In the genomic region with DNA sequence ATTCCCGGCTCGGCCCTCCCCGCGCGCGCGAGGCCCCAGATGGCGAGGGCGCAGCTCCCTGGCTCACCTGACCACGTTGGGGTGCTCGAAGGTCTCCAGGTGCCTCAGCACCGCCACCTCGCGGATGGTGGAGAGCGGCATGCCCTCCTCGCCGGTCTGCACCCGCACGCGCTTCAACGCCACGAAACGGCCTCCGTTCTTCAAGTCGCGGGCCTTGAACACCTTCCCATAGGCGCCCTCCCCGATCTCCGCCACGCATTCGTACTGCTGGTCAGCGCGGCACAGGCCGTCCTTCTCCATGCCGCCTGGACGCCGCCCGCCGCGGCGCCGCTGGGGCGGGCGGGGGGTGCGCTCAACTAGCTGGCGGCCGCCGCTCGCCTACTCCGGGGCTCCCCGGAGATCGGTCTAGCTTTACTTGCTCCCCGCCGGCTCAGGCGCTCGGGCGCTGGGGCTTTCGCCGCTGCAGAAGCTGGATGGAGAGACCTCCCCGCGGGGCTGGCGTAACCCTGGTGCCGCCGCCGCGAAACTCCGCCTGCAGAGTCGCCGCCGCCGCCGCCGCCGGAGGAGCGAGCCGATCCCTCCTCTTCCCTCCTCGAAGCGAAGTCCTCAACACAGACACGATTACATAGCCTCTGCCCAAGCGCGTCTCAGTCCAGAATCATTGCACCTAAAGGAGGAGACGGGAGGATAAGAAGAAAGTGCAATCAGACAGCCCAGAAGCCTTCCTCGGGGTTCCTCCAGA, we compare ENCODE assay signal across 1 cellular context.
TF ChIP-seq lines count a peak whose summit lies in the region.

No MANE protein-coding gene starts in this region.

TF ChIP-seq in HepG2, 621 proteins besides CTCF, POLR2A, EP300 and RAD21 (continued from another document and continues in another):
- peak; percentile 31 for TF ChIP-seq HNF4A (CRISPR knock-in tag; IDR thresholded peaks at IDR 0.05)
- TF ChIP-seq ZFYVE20 (CRISPR knock-in tag; IDR thresholded peaks at IDR 0.05; ENCODE audit: borderline replicate concordance, low read depth): no peak; the same call in 1 of the 2 replicates
- TF ChIP-seq TSC22D2 (CRISPR knock-in tag; IDR thresholded peaks at IDR 0.05; ENCODE audit: borderline replicate concordance): peak; percentile 85; the same call in 1 of the 2 replicates
- TF ChIP-seq ZNF691 (CRISPR knock-in tag; IDR thresholded peaks at IDR 0.05; ENCODE audit: borderline replicate concordance, low read depth): peak; percentile 94
- TF ChIP-seq ZNF687 (CRISPR knock-in tag; IDR thresholded peaks at IDR 0.05): peak; percentile 97
- TF ChIP-seq ZBTB20 (CRISPR knock-in tag; IDR thresholded peaks at IDR 0.05; ENCODE audit: borderline replicate concordance, low read depth): peak; percentile 41; the same call in 1 of the 2 replicates
- TF ChIP-seq RBAK (CRISPR knock-in tag; IDR thresholded peaks at IDR 0.05): no peak
- peak; percentile 86; the same call in 1 of the 2 replicates for TF ChIP-seq ZNF160 (CRISPR knock-in tag; IDR thresholded peaks at IDR 0.05)
- peak; percentile 96 for TF ChIP-seq KMT2A (CRISPR knock-in tag; IDR thresholded peaks at IDR 0.05)
- peak; percentile 47; the same call in 1 of the 2 replicates for TF ChIP-seq RXRB (CRISPR knock-in tag; IDR thresholded peaks at IDR 0.05; ENCODE audit: borderline replicate concordance)
- TF ChIP-seq, protein P1, sequence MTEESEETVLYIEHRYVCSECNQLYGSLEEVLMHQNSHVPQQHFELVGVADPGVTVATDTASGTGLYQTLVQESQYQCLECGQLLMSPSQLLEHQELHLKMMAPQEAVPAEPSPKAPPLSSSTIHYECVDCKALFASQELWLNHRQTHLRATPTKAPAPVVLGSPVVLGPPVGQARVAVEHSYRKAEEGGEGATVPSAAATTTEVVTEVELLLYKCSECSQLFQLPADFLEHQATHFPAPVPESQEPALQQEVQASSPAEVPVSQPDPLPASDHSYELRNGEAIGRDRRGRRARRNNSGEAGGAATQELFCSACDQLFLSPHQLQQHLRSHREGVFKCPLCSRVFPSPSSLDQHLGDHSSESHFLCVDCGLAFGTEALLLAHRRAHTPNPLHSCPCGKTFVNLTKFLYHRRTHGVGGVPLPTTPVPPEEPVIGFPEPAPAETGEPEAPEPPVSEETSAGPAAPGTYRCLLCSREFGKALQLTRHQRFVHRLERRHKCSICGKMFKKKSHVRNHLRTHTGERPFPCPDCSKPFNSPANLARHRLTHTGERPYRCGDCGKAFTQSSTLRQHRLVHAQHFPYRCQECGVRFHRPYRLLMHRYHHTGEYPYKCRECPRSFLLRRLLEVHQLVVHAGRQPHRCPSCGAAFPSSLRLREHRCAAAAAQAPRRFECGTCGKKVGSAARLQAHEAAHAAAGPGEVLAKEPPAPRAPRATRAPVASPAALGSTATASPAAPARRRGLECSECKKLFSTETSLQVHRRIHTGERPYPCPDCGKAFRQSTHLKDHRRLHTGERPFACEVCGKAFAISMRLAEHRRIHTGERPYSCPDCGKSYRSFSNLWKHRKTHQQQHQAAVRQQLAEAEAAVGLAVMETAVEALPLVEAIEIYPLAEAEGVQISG (CRISPR knock-in tag; IDR thresholded peaks at IDR 0.05): peak; percentile 72; the same call in 1 of the 2 replicates
- TF ChIP-seq, protein P2, sequence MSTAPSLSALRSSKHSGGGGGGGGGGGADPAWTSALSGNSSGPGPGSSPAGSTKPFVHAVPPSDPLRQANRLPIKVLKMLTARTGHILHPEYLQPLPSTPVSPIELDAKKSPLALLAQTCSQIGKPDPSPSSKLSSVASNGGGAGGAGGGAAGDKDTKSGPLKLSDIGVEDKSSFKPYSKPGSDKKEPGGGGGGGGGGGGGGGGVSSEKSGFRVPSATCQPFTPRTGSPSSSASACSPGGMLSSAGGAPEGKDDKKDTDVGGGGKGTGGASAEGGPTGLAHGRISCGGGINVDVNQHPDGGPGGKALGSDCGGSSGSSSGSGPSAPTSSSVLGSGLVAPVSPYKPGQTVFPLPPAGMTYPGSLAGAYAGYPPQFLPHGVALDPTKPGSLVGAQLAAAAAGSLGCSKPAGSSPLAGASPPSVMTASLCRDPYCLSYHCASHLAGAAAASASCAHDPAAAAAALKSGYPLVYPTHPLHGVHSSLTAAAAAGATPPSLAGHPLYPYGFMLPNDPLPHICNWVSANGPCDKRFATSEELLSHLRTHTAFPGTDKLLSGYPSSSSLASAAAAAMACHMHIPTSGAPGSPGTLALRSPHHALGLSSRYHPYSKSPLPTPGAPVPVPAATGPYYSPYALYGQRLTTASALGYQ (CRISPR knock-in tag; IDR thresholded peaks at IDR 0.05): no peak
- TF ChIP-seq YEATS2 (CRISPR knock-in tag; IDR thresholded peaks at IDR 0.05; ENCODE audit: borderline replicate concordance): 0 out of 2 replicates have a peak, but pooled peaks have one; percentile 29
- no peak for TF ChIP-seq ZNF75D (CRISPR knock-in tag; IDR thresholded peaks at IDR 0.05; ENCODE audit: borderline replicate concordance)
- no peak for TF ChIP-seq MLXIP (CRISPR knock-in tag; IDR thresholded peaks at IDR 0.05; ENCODE audit: borderline replicate concordance)
- peak; percentile 66 for TF ChIP-seq XRCC5 (optimal IDR thresholded peaks at IDR 0.05; ENCODE audit: low read length)
- no peak for TF ChIP-seq ZNF7 (CRISPR knock-in tag; IDR thresholded peaks at IDR 0.05)
- TF ChIP-seq CCDC6 (CRISPR knock-in tag; IDR thresholded peaks at IDR 0.05): peak; percentile 77; the same call in 1 of the 2 replicates
- peak; percentile 63 for TF ChIP-seq BCL6 (CRISPR knock-in tag; IDR thresholded peaks at IDR 0.05)
- TF ChIP-seq ZNF234 (CRISPR knock-in tag; conservative IDR thresholded peaks at IDR 0.05): no peak
- TF ChIP-seq ZNF558 (CRISPR knock-in tag; IDR thresholded peaks at IDR 0.05; ENCODE audit: borderline replicate concordance): no peak; the same call in 1 of the 2 replicates
- peak; percentile 70 for TF ChIP-seq HDAC2 (CRISPR knock-in tag; IDR thresholded peaks at IDR 0.05)
- no peak; the same call in 1 of the 2 replicates for TF ChIP-seq ZNF891 (CRISPR knock-in tag; IDR thresholded peaks at IDR 0.05)
- TF ChIP-seq ZNF704 (CRISPR knock-in tag; IDR thresholded peaks at IDR 0.05; ENCODE audit: borderline replicate concordance): 0 out of 2 replicates have a peak, but pooled peaks have one; percentile 75
- TF ChIP-seq ZNF232 (CRISPR knock-in tag; IDR thresholded peaks at IDR 0.05; ENCODE audit: borderline replicate concordance): peak; percentile 30; the same call in 1 of the 2 replicates
- TF ChIP-seq ZNF276 (CRISPR knock-in tag; IDR thresholded peaks at IDR 0.05; ENCODE audit: low read depth): no peak
- TF ChIP-seq UBTF (CRISPR knock-in tag; IDR thresholded peaks at IDR 0.05): peak; percentile 70; the same call in 1 of the 2 replicates
- no peak for TF ChIP-seq ZMYM2 (CRISPR knock-in tag; IDR thresholded peaks at IDR 0.05)
- peak; percentile 79 for TF ChIP-seq KMT2B (CRISPR knock-in tag; IDR thresholded peaks at IDR 0.05)
- TF ChIP-seq, protein P3, sequence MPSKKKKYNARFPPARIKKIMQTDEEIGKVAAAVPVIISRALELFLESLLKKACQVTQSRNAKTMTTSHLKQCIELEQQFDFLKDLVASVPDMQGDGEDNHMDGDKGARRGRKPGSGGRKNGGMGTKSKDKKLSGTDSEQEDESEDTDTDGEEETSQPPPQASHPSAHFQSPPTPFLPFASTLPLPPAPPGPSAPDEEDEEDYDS (CRISPR knock-in tag; IDR thresholded peaks at IDR 0.05): 0 out of 2 replicates have a peak, but pooled peaks have one; percentile 14
- TF ChIP-seq IRX3 (CRISPR knock-in tag; IDR thresholded peaks at IDR 0.05; ENCODE audit: borderline replicate concordance, low read depth): peak; percentile 76; the same call in 1 of the 2 replicates
- TF ChIP-seq MATR3 (CRISPR knock-in tag; IDR thresholded peaks at IDR 0.05): no peak
- no peak for TF ChIP-seq ZC3H4 (CRISPR knock-in tag; IDR thresholded peaks at IDR 0.05; ENCODE audit: borderline replicate concordance)
- no peak for TF ChIP-seq HDAC6 (IDR thresholded peaks at IDR 0.05; ENCODE audit: low read depth, low read length)
